Comparison of ENCODE assay signal across 11 cellular contexts in the genomic region with DNA sequence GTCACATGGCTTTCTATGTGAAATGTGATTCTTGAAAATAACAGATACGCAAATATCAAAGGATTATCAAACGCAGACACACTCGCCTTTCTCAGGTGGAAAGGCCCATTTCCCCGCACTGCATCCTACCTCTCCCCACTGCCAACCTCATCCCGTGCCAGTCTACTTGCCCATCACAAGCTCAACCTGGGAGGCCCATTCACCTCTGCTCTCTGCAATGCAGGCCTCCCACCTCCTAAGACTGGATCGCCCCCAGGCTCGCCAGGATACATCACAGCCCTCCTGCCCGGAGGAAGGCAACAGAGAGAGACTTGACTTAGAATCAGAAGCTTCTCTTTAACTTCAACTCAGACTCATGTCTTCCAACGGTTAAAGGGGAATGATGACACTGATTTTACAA. TPM values are rescaled to one million over a fixed set of nuclear protein-coding genes. Genes with fewer than 3 reads are reported as not detected.
DNase-seq lines count a peak whose midpoint lies in the region; ATAC-seq, FAIRE-seq and TF ChIP-seq lines count a peak whose summit lies in the region.
"Had no signal": no experiment of that assay in that cellular context is flagged by ENCODE, and none has a peak within 500 bp of the region (broad histone marks: within the 10 kb centered on the region; RNA-seq: fewer than 3 reads in every experiment).

No MANE protein-coding gene starts in this region.

- H3K27ac ChIP-seq in kidney (ENCODE audit: low read depth in 2 of 2, low read length in 2 of 2) (peak overlapping the region; percentile 87 to 88), thoracic aorta (peak overlapping the region; percentile 11 to 27)

- intact Hi-C loops in activated CD8-positive, alpha-beta T cell treated with anti-CD3 and anti-CD28 coated beads for 36 hours (cut with micrococcal nuclease), result no loop called here
- intact Hi-C loops in kidney (cut with DNase I), result no loop called here

- H3K36me3 Mint-ChIP-seq in activated CD8-positive, alpha-beta T cell treated with anti-CD3 and anti-CD28 coated beads, Interleukin-2, amount 10 ng/mL, durations not matched to agents 7 days and 5 days (ENCODE audit: low read depth), result peaks cover 63% of the 10 kb centered on the region
- H3K36me3 Mint-ChIP-seq in activated CD8-positive, alpha-beta T cell treated with anti-CD3 and anti-CD28 coated beads for 36 hours (ENCODE audit: low read depth), result peaks cover 55% of the 10 kb centered on the region
- peaks cover 58% of the 10 kb centered on the region for H3K36me3 Mint-ChIP-seq in WTC11

- peaks cover 11% of the 10 kb centered on the region in 2 donors for H3K4me1 ChIP-seq in kidney (ENCODE audit: control insufficient read depth in 1 of 2, insufficient read depth in 1 of 2, low read depth in 1 of 2, low read length in 2 of 2)
- peaks cover 4 to 9% of the 10 kb centered on the region in 2 donors for H3K4me1 ChIP-seq in thoracic aorta (ENCODE audit: control insufficient read depth in 1 of 2, low read depth in 2 of 2)

- CTCF ChIA-PET in activated CD8-positive, alpha-beta T cell treated with anti-CD3 and anti-CD28 coated beads, Interleukin-2, amount 10 ng/mL, durations not matched to agents 7 days and 5 days (lab: Charles Lee), result interaction anchor here (0.6 kb wide), 1 partner anchor 20 kb away, joined by 4 read pairs; no protein-coding TSS in a partner anchor
- CTCF ChIA-PET in activated CD8-positive, alpha-beta T cell treated with anti-CD3 and anti-CD28 coated beads for 36 hours (lab: Charles Lee), result interaction anchor here (0.8 kb wide), 1 partner anchor 529 kb away, joined by 3 read pairs; no protein-coding TSS in a partner anchor
- CTCF ChIA-PET in WTC11 (lab: Charles Lee), result interaction anchor here (0.6 to 1.7 kb wide), 6 partner anchors 20 to 361 kb away, joined by 3 to 7 read pairs (median 3); no protein-coding TSS in a partner anchor

- no peak for ATAC-seq in activated CD8-positive, alpha-beta T cell treated with anti-CD3 and anti-CD28 coated beads, Interleukin-2, amount 10 ng/mL, durations not matched to agents 7 days and 5 days
- ATAC-seq in activated CD8-positive, alpha-beta T cell treated with anti-CD3 and anti-CD28 coated beads for 36 hours, result no peak
- ATAC-seq in WTC11 (peak; percentile 43), thoracic aorta (ENCODE audit: insufficient number of reproducible peaks, low FRiP score, low read depth) (no peak)

- H3K4me1 Mint-ChIP-seq in activated CD8-positive, alpha-beta T cell treated with anti-CD3 and anti-CD28 coated beads, Interleukin-2, amount 10 ng/mL, durations not matched to agents 7 days and 5 days (ENCODE audit: low read depth), result peaks cover 42% of the 10 kb centered on the region
- peaks cover 30% of the 10 kb centered on the region for H3K4me1 Mint-ChIP-seq in activated CD8-positive, alpha-beta T cell treated with anti-CD3 and anti-CD28 coated beads for 36 hours (ENCODE audit: low read depth)
- H3K4me1 Mint-ChIP-seq in WTC11, result peaks cover 11% of the 10 kb centered on the region

- no peaks in the 10 kb centered on the region for H3K27me3 Mint-ChIP-seq in activated CD8-positive, alpha-beta T cell treated with anti-CD3 and anti-CD28 coated beads, Interleukin-2, amount 10 ng/mL, durations not matched to agents 7 days and 5 days (ENCODE audit: low read depth)
- H3K27me3 Mint-ChIP-seq in activated CD8-positive, alpha-beta T cell treated with anti-CD3 and anti-CD28 coated beads for 36 hours, result no peaks in the 10 kb centered on the region
- H3K27me3 Mint-ChIP-seq in WTC11 (ENCODE audit: low read depth), result no peaks in the 10 kb centered on the region
- H3K27me3 Mint-ChIP-seq: activated naive CD8-positive, alpha-beta T cell treated with anti-CD3 and anti-CD28 coated beads, Interleukin-2, amount 10 ng/mL, durations not matched to agents 7 days and 5 days had no signal

- H3K4me3 Mint-ChIP-seq in activated CD8-positive, alpha-beta T cell treated with anti-CD3 and anti-CD28 coated beads, Interleukin-2, amount 10 ng/mL, durations not matched to agents 7 days and 5 days, result no peak overlapping the region
- H3K4me3 Mint-ChIP-seq in activated CD8-positive, alpha-beta T cell treated with anti-CD3 and anti-CD28 coated beads for 36 hours, result no peak overlapping the region
- H3K4me3 Mint-ChIP-seq in WTC11, result no peak overlapping the region
- H3K4me3 Mint-ChIP-seq: activated naive CD8-positive, alpha-beta T cell treated with anti-CD3 and anti-CD28 coated beads, Interleukin-2, amount 10 ng/mL, durations not matched to agents 7 days and 5 days had no signal

- peak overlapping the region in 1 of 2 donors; percentile 14 for H3K9ac ChIP-seq in kidney (ENCODE audit: low read length in 2 of 2)

- peak overlapping the region; percentile 32 for H3K27ac Mint-ChIP-seq in activated CD8-positive, alpha-beta T cell treated with anti-CD3 and anti-CD28 coated beads, Interleukin-2, amount 10 ng/mL, durations not matched to agents 7 days and 5 days
- H3K27ac Mint-ChIP-seq in activated CD8-positive, alpha-beta T cell treated with anti-CD3 and anti-CD28 coated beads for 36 hours, result no peak overlapping the region
- peak overlapping the region; percentile 68 for H3K27ac Mint-ChIP-seq in WTC11

- no peak for TF ChIP-seq CTCF in activated CD8-positive, alpha-beta T cell treated with anti-CD3 and anti-CD28 coated beads for 36 hours (IDR thresholded peaks at IDR 0.05)
- TF ChIP-seq CTCF in WTC11 (IDR thresholded peaks at IDR 0.05), result no peak
- no peak for TF ChIP-seq CTCF in kidney (IDR thresholded peaks at IDR 0.05; ENCODE audit: borderline replicate concordance, extremely low read depth, insufficient read depth)
- TF ChIP-seq CTCF in thoracic aorta (IDR thresholded peaks at IDR 0.05), result no peak

- H3K4me3 ChIP-seq in kidney (ENCODE audit: low read length in 2 of 2) (no peak overlapping the region), thoracic aorta (no peak overlapping the region)
- H3K4me3 ChIP-seq: lung had no signal

- POLR2A ChIA-PET in activated CD8-positive, alpha-beta T cell treated with anti-CD3 and anti-CD28 coated beads, Interleukin-2, amount 10 ng/mL, durations not matched to agents 7 days and 5 days (lab: Charles Lee), result interaction anchor here (0.6 to 0.7 kb wide), 2 partner anchors 16 to 27 kb away, joined by 3 read pairs; no protein-coding TSS in a partner anchor
- POLR2A ChIA-PET in activated CD8-positive, alpha-beta T cell treated with anti-CD3 and anti-CD28 coated beads for 36 hours (lab: Charles Lee), result interaction anchor here (0.6 to 1.0 kb wide), 3 partner anchors 12 to 259 kb away, joined by 3 read pairs; no protein-coding TSS in a partner anchor
- POLR2A ChIA-PET in WTC11 (lab: Charles Lee), result interaction anchor here (0.5 to 0.8 kb wide), 3 partner anchors 12 to 47 kb away, joined by 3 to 4 read pairs (median 3); a partner anchor contains a TSS

- no peaks in the 10 kb centered on the region for H3K27me3 ChIP-seq in thoracic aorta (replicated peaks; ENCODE audit: insufficient read depth)

- no peak for FAIRE-seq in kidney (lab: Jason Lieb, UNC)

- H3K36me3 ChIP-seq in kidney (ENCODE audit: control insufficient read depth in 1 of 2, insufficient read depth in 2 of 2, low read length in 2 of 2) (peaks cover 18 to 32% of the 10 kb centered on the region in 2 donors), thoracic aorta (peaks cover 33% of the 10 kb centered on the region)

- no peak for DNase-seq in activated CD8-positive, alpha-beta T cell treated with anti-CD3 and anti-CD28 coated beads, Interleukin-2, amount 10 ng/mL, durations not matched to agents 7 days and 5 days
- no peak for DNase-seq in activated CD8-positive, alpha-beta T cell treated with anti-CD3 and anti-CD28 coated beads for 36 hours
- DNase-seq in WTC11 (ENCODE audit: low spot score) (no peak), kidney (no peak), thoracic aorta (ENCODE audit: low spot score) (no peak), SIG-M5 (lab: John Stamatoyannopoulos, UW) (no peak), HPDE6-E6E7 (ENCODE audit: extremely low spot score) (no peak)
- DNase-seq in stimulated activated CD4-positive, alpha-beta T cell treated with anti-CD3 and anti-CD28 coated beads, Interleukin-12 subunit alpha, Interleukin-12 subunit beta, amount 100 ng/mL, for 4 hours, result no peak
- DNase-seq: activated naive CD8-positive, alpha-beta T cell treated with anti-CD3 and anti-CD28 coated beads, Interleukin-2, amount 10 ng/mL, durations not matched to agents 7 days and 5 days; substantia nigra had no signal

- no peaks in the 10 kb centered on the region for H3K9me3 ChIP-seq in kidney (ENCODE audit: control insufficient read depth in 1 of 2, low read length in 2 of 2)
- no peaks in the 10 kb centered on the region for H3K9me3 ChIP-seq in thoracic aorta

- H3K9me3 Mint-ChIP-seq in activated CD8-positive, alpha-beta T cell treated with anti-CD3 and anti-CD28 coated beads, Interleukin-2, amount 10 ng/mL, durations not matched to agents 7 days and 5 days (ENCODE audit: insufficient read depth), result no peaks in the 10 kb centered on the region
- H3K9me3 Mint-ChIP-seq in activated CD8-positive, alpha-beta T cell treated with anti-CD3 and anti-CD28 coated beads for 36 hours, result no peaks in the 10 kb centered on the region
- H3K9me3 Mint-ChIP-seq in WTC11, result no peaks in the 10 kb centered on the region
- H3K9me3 Mint-ChIP-seq: activated naive CD8-positive, alpha-beta T cell treated with anti-CD3 and anti-CD28 coated beads, Interleukin-2, amount 10 ng/mL, durations not matched to agents 7 days and 5 days had no signal

RNA-seq across cellular contexts. Expression of a gene that starts 33.3 kb away (rescaled TPM):
- total RNA-seq in activated CD8-positive, alpha-beta T cell treated with anti-CD3 and anti-CD28 coated beads, Interleukin-2, amount 10 ng/mL, durations not matched to agents 7 days and 5 days, result 10 to 100 TPM; 32.5 to 35.5 TPM
- 10 to 100 TPM; 35.2 to 36.6 TPM for total RNA-seq in activated CD8-positive, alpha-beta T cell treated with anti-CD3 and anti-CD28 coated beads for 36 hours
- total RNA-seq in WTC11 (2021) (30.7 to 35.5 TPM (median 31.4 TPM) in 3 replicates), kidney (25.2 TPM), thoracic aorta (10 to 100 TPM; 34.5 to 35.3 TPM)
- polyA plus RNA-seq in kidney (ENCODE audit: insufficient read depth, low read depth, low replicate concordance), result 7.0 TPM

RNA-seq across cellular contexts. Expression of a gene that starts 46.5 kb away (rescaled TPM):
- total RNA-seq in activated CD8-positive, alpha-beta T cell treated with anti-CD3 and anti-CD28 coated beads, Interleukin-2, amount 10 ng/mL, durations not matched to agents 7 days and 5 days, result not detected
- total RNA-seq in activated CD8-positive, alpha-beta T cell treated with anti-CD3 and anti-CD28 coated beads for 36 hours, result under 1 TPM; 0.47 to 0.49 TPM
- total RNA-seq in WTC11 (2021), result 0.25 to 0.59 TPM (median 0.37 TPM) in 3 replicates
- 17.7 TPM for total RNA-seq in kidney
- 37.5 TPM for polyA plus RNA-seq in kidney (ENCODE audit: insufficient read depth, low read depth, low replicate concordance)
- total RNA-seq in thoracic aorta, result not detected

Comparison
In these comparisons a context has a peak if more than half of its experiments do, and no peak if none do; other contexts are left out.
1. RNA of a gene that starts 46.5 kb away (total RNA-seq): 17.7 TPM in kidney (single experiment); 0.25 to 0.59 TPM in WTC11, 0.47 to 0.49 TPM in activated CD8-positive, alpha-beta T cell treated with anti-CD3 and anti-CD28 coated beads for 36 hours, not detected in activated CD8-positive, alpha-beta T cell treated with anti-CD3 and anti-CD28 coated beads, Interleukin-2, amount 10 ng/mL, durations not matched to agents 7 days and 5 days and not detected in thoracic aorta; every median in the first group is over 10 times any median in the second.